Comparison of ENCODE assay signal across 1 cellular context in the genomic region with DNA sequence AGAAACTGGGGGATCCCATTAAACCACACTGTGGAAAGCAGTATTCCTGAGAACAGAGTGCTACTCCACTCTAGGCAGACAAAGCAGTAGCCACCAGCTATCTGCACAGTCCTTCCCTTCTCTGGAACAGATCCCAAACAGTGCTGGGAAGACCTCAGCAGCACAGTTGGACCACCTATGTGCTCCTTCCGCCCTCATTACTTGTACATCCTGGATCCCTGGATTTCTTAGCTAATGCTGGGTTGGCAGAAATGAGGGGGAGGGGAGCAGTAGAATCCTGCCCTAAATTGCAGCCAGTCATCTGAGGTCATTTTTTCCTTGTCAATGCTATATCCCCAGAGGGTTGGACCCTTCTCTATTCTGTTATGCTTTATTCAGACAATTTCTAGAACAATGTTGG.
TF ChIP-seq lines count a peak whose summit lies in the region.

No MANE protein-coding gene starts in this region.

TF ChIP-seq in GM12878, 131 proteins besides CTCF, POLR2A, EP300 and RAD21:
- TF ChIP-seq GATAD2B (conservative IDR thresholded peaks at IDR 0.05; ENCODE audit: low read depth): 0 out of 2 replicates have a peak, but pooled peaks have one; percentile 3
- TF ChIP-seq, protein P1, sequence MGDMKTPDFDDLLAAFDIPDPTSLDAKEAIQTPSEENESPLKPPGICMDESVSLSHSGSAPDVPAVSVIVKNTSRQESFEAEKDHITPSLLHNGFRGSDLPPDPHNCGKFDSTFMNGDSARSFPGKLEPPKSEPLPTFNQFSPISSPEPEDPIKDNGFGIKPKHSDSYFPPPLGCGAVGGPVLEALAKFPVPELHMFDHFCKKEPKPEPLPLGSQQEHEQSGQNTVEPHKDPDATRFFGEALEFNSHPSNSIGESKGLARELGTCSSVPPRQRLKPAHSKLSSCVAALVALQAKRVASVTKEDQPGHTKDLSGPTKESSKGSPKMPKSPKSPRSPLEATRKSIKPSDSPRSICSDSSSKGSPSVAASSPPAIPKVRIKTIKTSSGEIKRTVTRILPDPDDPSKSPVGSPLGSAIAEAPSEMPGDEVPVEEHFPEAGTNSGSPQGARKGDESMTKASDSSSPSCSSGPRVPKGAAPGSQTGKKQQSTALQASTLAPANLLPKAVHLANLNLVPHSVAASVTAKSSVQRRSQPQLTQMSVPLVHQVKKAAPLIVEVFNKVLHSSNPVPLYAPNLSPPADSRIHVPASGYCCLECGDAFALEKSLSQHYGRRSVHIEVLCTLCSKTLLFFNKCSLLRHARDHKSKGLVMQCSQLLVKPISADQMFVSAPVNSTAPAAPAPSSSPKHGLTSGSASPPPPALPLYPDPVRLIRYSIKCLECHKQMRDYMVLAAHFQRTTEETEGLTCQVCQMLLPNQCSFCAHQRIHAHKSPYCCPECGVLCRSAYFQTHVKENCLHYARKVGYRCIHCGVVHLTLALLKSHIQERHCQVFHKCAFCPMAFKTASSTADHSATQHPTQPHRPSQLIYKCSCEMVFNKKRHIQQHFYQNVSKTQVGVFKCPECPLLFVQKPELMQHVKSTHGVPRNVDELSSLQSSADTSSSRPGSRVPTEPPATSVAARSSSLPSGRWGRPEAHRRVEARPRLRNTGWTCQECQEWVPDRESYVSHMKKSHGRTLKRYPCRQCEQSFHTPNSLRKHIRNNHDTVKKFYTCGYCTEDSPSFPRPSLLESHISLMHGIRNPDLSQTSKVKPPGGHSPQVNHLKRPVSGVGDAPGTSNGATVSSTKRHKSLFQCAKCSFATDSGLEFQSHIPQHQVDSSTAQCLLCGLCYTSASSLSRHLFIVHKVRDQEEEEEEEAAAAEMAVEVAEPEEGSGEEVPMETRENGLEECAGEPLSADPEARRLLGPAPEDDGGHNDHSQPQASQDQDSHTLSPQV (IDR thresholded peaks at IDR 0.05): no peak
- TF ChIP-seq POLR2AphosphoS5 (IDR thresholded peaks at IDR 0.05; ENCODE audit: low read length): peak; percentile 73; the same call in 1 of the 2 replicates
- TF ChIP-seq, protein P2, sequence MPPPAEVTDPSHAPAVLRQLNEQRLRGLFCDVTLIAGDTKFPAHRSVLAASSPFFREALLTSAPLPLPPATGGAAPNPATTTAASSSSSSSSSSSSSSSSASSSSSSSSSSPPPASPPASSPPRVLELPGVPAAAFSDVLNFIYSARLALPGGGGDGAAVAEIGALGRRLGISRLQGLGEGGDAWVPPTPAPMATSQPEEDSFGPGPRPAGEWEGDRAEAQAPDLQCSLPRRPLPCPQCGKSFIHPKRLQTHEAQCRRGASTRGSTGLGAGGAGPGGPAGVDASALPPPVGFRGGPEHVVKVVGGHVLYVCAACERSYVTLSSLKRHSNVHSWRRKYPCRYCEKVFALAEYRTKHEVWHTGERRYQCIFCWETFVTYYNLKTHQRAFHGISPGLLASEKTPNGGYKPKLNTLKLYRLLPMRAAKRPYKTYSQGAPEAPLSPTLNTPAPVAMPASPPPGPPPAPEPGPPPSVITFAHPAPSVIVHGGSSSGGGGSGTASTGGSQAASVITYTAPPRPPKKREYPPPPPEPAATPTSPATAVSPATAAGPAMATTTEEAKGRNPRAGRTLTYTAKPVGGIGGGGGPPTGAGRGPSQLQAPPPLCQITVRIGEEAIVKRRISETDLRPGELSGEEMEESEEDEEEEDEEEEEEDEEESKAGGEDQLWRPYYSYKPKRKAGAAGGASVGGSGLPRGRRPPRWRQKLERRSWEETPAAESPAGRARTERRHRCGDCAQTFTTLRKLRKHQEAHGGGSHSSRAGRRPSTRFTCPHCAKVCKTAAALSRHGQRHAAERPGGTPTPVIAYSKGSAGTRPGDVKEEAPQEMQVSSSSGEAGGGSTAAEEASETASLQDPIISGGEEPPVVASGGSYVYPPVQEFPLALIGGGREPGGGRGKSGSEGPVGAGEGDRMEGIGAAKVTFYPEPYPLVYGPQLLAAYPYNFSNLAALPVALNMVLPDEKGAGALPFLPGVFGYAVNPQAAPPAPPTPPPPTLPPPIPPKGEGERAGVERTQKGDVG (CRISPR knock-in tag; IDR thresholded peaks at IDR 0.05): 0 out of 2 replicates have a peak, but pooled peaks have one; percentile 11
